ENCODE assay signal across 22 cellular contexts in the genomic region with DNA sequence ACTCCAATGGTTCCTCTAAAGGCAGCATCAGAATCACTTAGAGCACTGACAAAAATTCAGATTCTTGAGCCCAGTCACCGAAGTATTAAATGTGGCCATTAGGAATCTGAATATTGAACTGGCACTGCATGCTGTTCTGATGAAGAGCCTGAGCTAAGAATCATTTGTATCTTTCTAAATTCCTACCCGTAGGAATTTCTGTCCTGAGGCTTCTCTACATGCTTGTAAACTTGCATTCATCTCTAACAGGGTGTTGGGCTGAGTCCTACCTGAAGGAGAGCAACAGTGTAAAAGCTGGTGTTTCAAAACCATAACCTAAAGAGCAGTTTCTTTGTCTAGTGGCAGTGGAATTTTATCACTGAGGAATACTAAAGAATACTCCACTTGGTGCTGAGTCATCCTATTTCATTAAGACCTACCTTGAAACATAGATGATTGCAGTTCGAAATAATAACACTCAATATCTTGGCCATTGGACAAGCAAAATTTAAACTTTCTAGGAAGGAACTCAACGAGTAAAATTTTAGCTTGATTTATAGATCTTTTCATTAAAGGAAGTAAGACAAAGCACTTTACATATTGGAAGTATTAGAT. TPM values are rescaled to one million over a fixed set of nuclear protein-coding genes. Genes with fewer than 3 reads are reported as not detected.
A peak's percentile ranks its signal among the peaks of the same experiment; 100 is the strongest.
DNase-seq lines count a peak whose midpoint lies in the region; ATAC-seq, FAIRE-seq and TF ChIP-seq lines count a peak whose summit lies in the region.
"Had no signal": no experiment of that assay in that cellular context is flagged by ENCODE, and none has a peak within 500 bp of the region (broad histone marks: within the 10 kb centered on the region; RNA-seq: fewer than 3 reads in every experiment).

No MANE protein-coding gene starts in this region.

- H3K4me1 ChIP-seq in hepatocyte (ENCODE audit: insufficient read depth) = no peaks in the 10 kb centered on the region
- H3K4me1 ChIP-seq: BLaER1 had no signal

- H3K9me3 Mint-ChIP-seq in HFFc6 (peaks cover 26% of the 10 kb centered on the region), progenitor cell of endocrine pancreas (ENCODE audit: low read depth) (peaks cover 18% of the 10 kb centered on the region)
- H3K9me3 Mint-ChIP-seq: CD4-positive, alpha-beta T cell had no signal

- no peaks in the 10 kb centered on the region for H3K9me2 ChIP-seq in hepatocyte (replicated peaks; ENCODE audit: insufficient read depth)

- ATAC-seq in HG02973 (IDR thresholded peaks at IDR 0.05; ENCODE audit: unreplicated experiment) (no peak), HG02678 (IDR thresholded peaks at IDR 0.05; ENCODE audit: unreplicated experiment) (no peak)

- no peak overlapping the region for H3K4me3 ChIP-seq in hepatocyte
- H3K4me3 ChIP-seq: BLaER1, SK-N-MC had no signal

- H4K20me1 ChIP-seq in hepatocyte (ENCODE audit: insufficient read depth, poor library complexity, severe bottlenecking) = no peaks in the 10 kb centered on the region
- H4K20me1 ChIP-seq: BLaER1 had no signal

- no peaks in the 10 kb centered on the region for H3K79me2 ChIP-seq in hepatocyte

- FAIRE-seq in GM12891 (lab: Jason Lieb, UNC) = peak; percentile 9
- FAIRE-seq: H54 had no signal

- no peak overlapping the region for H3K4me2 ChIP-seq in hepatocyte
- H3K4me2 ChIP-seq: BLaER1 had no signal

- 82% methylated on average over 4 of the region's 4 CpGs for WGBS in hepatocyte (ENCODE audit: low lambda C conversion rate, missing lambda C conversion rate)

- H3K27ac Mint-ChIP-seq in HFFc6 (peak overlapping the region; percentile 51; the same call in 1 of the 2 replicates), progenitor cell of endocrine pancreas (peak overlapping the region; percentile 41)
- H3K27ac Mint-ChIP-seq: CD4-positive, alpha-beta T cell had no signal

- H3K4me3 Mint-ChIP-seq in HFFc6 = no peak overlapping the region
- no peak overlapping the region for H3K4me3 Mint-ChIP-seq in progenitor cell of endocrine pancreas (ENCODE audit: low read depth)
- H3K4me3 Mint-ChIP-seq: CD4-positive, alpha-beta T cell had no signal

- no peaks in the 10 kb centered on the region for H3K9me3 ChIP-seq in hepatocyte (ENCODE audit: low read depth)

- no peak for TF ChIP-seq POLR2A in GM12891 (IDR thresholded peaks at IDR 0.05; ENCODE audit: low read depth, low read length)

- DNase-seq in GM12891 (ENCODE audit: insufficient read length, low spot score) (no peak), HFFc6 (no peak), hepatocyte (ENCODE audit: low spot score) (no peak), progenitor cell of endocrine pancreas (ENCODE audit: low spot score, unreplicated experiment) (no peak), midbrain (lab: John Stamatoyannopoulos, UW) (no peak)
- DNase-seq: ACHN; CD4-positive, alpha-beta T cell; COR-L47; DMS79; KG1; NCI-H1105; NCI-H2029; NCI-H2227 treated with DMSO at 0.1 percent for 48 hours; NCI-H510A treated with DMSO at 0.1 percent for 48 hours; NCI-H748 treated with DMSO at 0.1 percent for 48 hours; SHP77 treated with DMSO at 0.1 percent for 48 hours had no signal

- no peak overlapping the region for H3K27ac ChIP-seq in hepatocyte
- H3K27ac ChIP-seq: BLaER1, RWPE1, SK-N-MC had no signal

- H2AFZ ChIP-seq in hepatocyte = peak overlapping the region; percentile 47

- H3K36me3 Mint-ChIP-seq in HFFc6 (ENCODE audit: low read depth) (peaks cover 26% of the 10 kb centered on the region), progenitor cell of endocrine pancreas (ENCODE audit: insufficient read depth) (peaks cover 10% of the 10 kb centered on the region)

- no peaks in the 10 kb centered on the region for H3K36me3 ChIP-seq in hepatocyte (replicated peaks; ENCODE audit: insufficient read depth, low read depth)
- H3K36me3 ChIP-seq: BLaER1 had no signal

- no peak for TF ChIP-seq CTCF in HFFc6 (IDR thresholded peaks at IDR 0.05)
- TF ChIP-seq CTCF in hepatocyte (IDR thresholded peaks at IDR 0.05; ENCODE audit: poor library complexity) = no peak
- no peak for TF ChIP-seq CTCF in progenitor cell of endocrine pancreas (IDR thresholded peaks at IDR 0.05; ENCODE audit: unreplicated experiment)

- H3K4me1 Mint-ChIP-seq in HFFc6 (ENCODE audit: low read depth) (peaks cover 46% of the 10 kb centered on the region), progenitor cell of endocrine pancreas (ENCODE audit: low read depth) (peaks cover 29% of the 10 kb centered on the region)

- H3K27me3 ChIP-seq in hepatocyte = no peaks in the 10 kb centered on the region
- H3K27me3 ChIP-seq: BLaER1 had no signal

- H3K27me3 Mint-ChIP-seq in HFFc6 (ENCODE audit: insufficient read depth) (no peaks in the 10 kb centered on the region; the same call in 1 of the 2 replicates), progenitor cell of endocrine pancreas (no peaks in the 10 kb centered on the region)
- H3K27me3 Mint-ChIP-seq: CD4-positive, alpha-beta T cell had no signal

TF ChIP-seq in GM12891, 5 proteins besides CTCF, POLR2A, EP300 and RAD21:
- TF ChIP-seq POLR2AphosphoS5 (IDR thresholded peaks at IDR 0.05; ENCODE audit: low read depth, low read length) = no peak
- TF ChIP-seq TAF1 (IDR thresholded peaks at IDR 0.05; ENCODE audit: low read depth, low read length) = no peak
- TF ChIP-seq SPI1 (IDR thresholded peaks at IDR 0.05; ENCODE audit: low read depth, low read length) = no peak
- TF ChIP-seq PAX5 (IDR thresholded peaks at IDR 0.05; ENCODE audit: insufficient read depth, low read length, severe bottlenecking) = no peak

RNA-seq across cellular contexts. Expression of a gene that starts 35.5 kb away (rescaled TPM):
- polyA plus RNA-seq in GM12891 (2012; ENCODE audit: low read depth, missing spikeins) = 68.2 TPM
- total RNA-seq in HFFc6 (2021; fragmentation: NEBNext Ultra II Directional; extraction: Animal tissue kit (Norgen Biotek cat#: 25700)) = 1,000 to 10,000 TPM; 1,007 to 1,412 (median 1,300) TPM
- total RNA-seq in hepatocyte (80.9 and 92.3 TPM in 2 replicates), progenitor cell of endocrine pancreas (228 and 231 TPM in 2 replicates)
- 95.2 and 103 TPM in 2 replicates for polyA plus RNA-seq in hepatocyte

RNA-seq across cellular contexts. Expression of a gene that starts 59.0 kb away (rescaled TPM):
- 4.2 TPM for polyA plus RNA-seq in GM12891 (2012; ENCODE audit: low read depth, missing spikeins)
- 10 to 100 TPM; 67.9 to 98.4 (median 87.8) TPM for total RNA-seq in HFFc6 (2021; fragmentation: NEBNext Ultra II Directional; extraction: Animal tissue kit (Norgen Biotek cat#: 25700))
- total RNA-seq in hepatocyte = 51.9 and 74.1 TPM in 2 replicates
- polyA plus RNA-seq in hepatocyte = 38.2 and 42.2 TPM in 2 replicates
- 158 and 159 TPM in 2 replicates for total RNA-seq in progenitor cell of endocrine pancreas
